ENCODE assay signal across 1 cellular context in genomic region chr16:11112723-11113348, GRCh38.
TF ChIP-seq lines count a peak whose summit lies in the region.

No MANE protein-coding gene starts in this region.

TF ChIP-seq in GM12878, 131 proteins besides CTCF, POLR2A, EP300 and RAD21 (continued from another document and continues in another):
- TF ChIP-seq CUX1 (IDR thresholded peaks at IDR 0.05; ENCODE audit: insufficient replicate concordance, low read depth, low read length) (peak; percentile 88), TAF1 (IDR thresholded peaks at IDR 0.05; ENCODE audit: borderline replicate concordance, low read depth, low read length) (no peak), ZNF217 (IDR thresholded peaks at IDR 0.05) (peak; percentile 46; the same call in 1 of the 2 replicates), NR2F1 (conservative IDR thresholded peaks at IDR 0.05) (peak; percentile 42; the same call in 1 of the 2 replicates), POLR2AphosphoS5 (IDR thresholded peaks at IDR 0.05; ENCODE audit: low read length) (peak; percentile 51; the same call in 1 of the 2 replicates), CBX5 (IDR thresholded peaks at IDR 0.05; ENCODE audit: low read depth) (no peak), DPF2 (IDR thresholded peaks at IDR 0.05) (peak; percentile 49; the same call in 1 of the 2 replicates), TCF12 (IDR thresholded peaks at IDR 0.05; ENCODE audit: low read depth, low read length) (peak; percentile 71), MEF2B (IDR thresholded peaks at IDR 0.05; ENCODE audit: partially characterized antibody, poor library complexity, severe bottlenecking) (peak; percentile 97), ZNF687 (IDR thresholded peaks at IDR 0.05) (peak; percentile 93), USF1 (IDR thresholded peaks at IDR 0.05; ENCODE audit: borderline replicate concordance, extremely low read length, insufficient read depth, low read depth, low read length) (no peak), MTA3 (IDR thresholded peaks at IDR 0.05; ENCODE audit: borderline replicate concordance, low read length) (no peak), BHLHE40 (IDR thresholded peaks at IDR 0.05; ENCODE audit: borderline replicate concordance in 1 of 2, low read depth in 2 of 2, low read length in 1 of 2) (peak; percentile 70 to 94; a peak in 3 of 4 replicates), NR2C2 (IDR thresholded peaks at IDR 0.05; ENCODE audit: borderline replicate concordance, control insufficient read depth, insufficient read length, low read depth) (no peak), CBX3 (IDR thresholded peaks at IDR 0.05; ENCODE audit: borderline replicate concordance, low read depth) (no peak), RBBP5 (conservative IDR thresholded peaks at IDR 0.05) (no peak), HCFC1 (IDR thresholded peaks at IDR 0.05; ENCODE audit: low read length) (no peak), NFIC (IDR thresholded peaks at IDR 0.05; ENCODE audit: low read depth, low read length) (no peak), BACH1 (IDR thresholded peaks at IDR 0.05; ENCODE audit: borderline replicate concordance) (no peak), LARP7 (IDR thresholded peaks at IDR 0.05) (peak; percentile 55; the same call in 1 of the 2 replicates), ETV6 (conservative IDR thresholded peaks at IDR 0.05 in 1 of 2, IDR thresholded peaks at IDR 0.05 in 1 of 2; ENCODE audit: borderline replicate concordance in 1 of 2, low read depth in 1 of 2) (no peak), ZNF592 (IDR thresholded peaks at IDR 0.05) (peak; percentile 83), IKZF1 (conservative IDR thresholded peaks at IDR 0.05) (0 out of 2 replicates have a peak, but pooled peaks have one; percentile 38), SMAD1 (IDR thresholded peaks at IDR 0.05; ENCODE audit: low read depth, partially characterized antibody) (peak; percentile 68), HSF1 (IDR thresholded peaks at IDR 0.05; ENCODE audit: low read depth, low read length) (no peak), NFYA (IDR thresholded peaks at IDR 0.05; ENCODE audit: borderline replicate concordance, low read depth, low read length) (no peak), CREM (IDR thresholded peaks at IDR 0.05; ENCODE audit: low read depth) (no peak), USF2 (IDR thresholded peaks at IDR 0.05; ENCODE audit: borderline replicate concordance, low read depth, low read length) (no peak), MYB (IDR thresholded peaks at IDR 0.05; ENCODE audit: borderline replicate concordance, low read depth, low read length) (no peak), PAX5 (IDR thresholded peaks at IDR 0.05; ENCODE audit: borderline replicate concordance, low read depth, low read length) (0 out of 2 replicates have a peak, but pooled peaks have one; percentile 12), ATF2 (IDR thresholded peaks at IDR 0.05; ENCODE audit: low read length) (no peak; the same call in 1 of the 2 replicates), ZBTB11 (CRISPR knock-in tag; IDR thresholded peaks at IDR 0.05) (no peak), POLR2AphosphoS2 (IDR thresholded peaks at IDR 0.05; ENCODE audit: low read depth, low read length) (no peak), KLF5 (IDR thresholded peaks at IDR 0.05; ENCODE audit: partially characterized antibody) (no peak)
